In genomic region chr11:2792376-2793250, GRCh38 we compare ENCODE assay signal across 9 cellular contexts.
DNase-seq lines count a peak whose midpoint lies in the region; ATAC-seq and TF ChIP-seq lines count a peak whose summit lies in the region.
"Had no signal": no experiment of that assay in that cellular context is flagged by ENCODE, and none has a peak within 500 bp of the region (broad histone marks: within the 10 kb centered on the region; RNA-seq: fewer than 3 reads in every experiment).

No MANE protein-coding gene starts in this region.

- no peak for TF ChIP-seq EP300 in esophagus muscularis mucosa (IDR thresholded peaks at IDR 0.05)

- no peak overlapping the region for H2AFZ ChIP-seq in neural progenitor cell (replicated peaks)

- no peak for TF ChIP-seq POLR2A in esophagus muscularis mucosa (IDR thresholded peaks at IDR 0.05; ENCODE audit: low read depth)

- no peak for TF ChIP-seq CTCF in BE2C (IDR thresholded peaks at IDR 0.05; ENCODE audit: low read depth, low read length)
- no peak for TF ChIP-seq CTCF in esophagus muscularis mucosa (IDR thresholded peaks at IDR 0.05)
- TF ChIP-seq CTCF in neural progenitor cell (IDR thresholded peaks at IDR 0.05), result no peak

- H3K4me1 ChIP-seq in BE2C (no peaks in the 10 kb centered on the region), esophagus muscularis mucosa (peaks cover 24 to 31% (median 26%) of the 10 kb centered on the region in 4 donors), neural progenitor cell (peaks cover 14% of the 10 kb centered on the region)

- intact Hi-C loops in esophagus muscularis mucosa (cut with DNase I), result loop anchor here (5.0 kb wide), 1 partner anchor 90 kb away; no protein-coding TSS in a partner anchor

- no peaks in the 10 kb centered on the region for H3K79me2 ChIP-seq in neural progenitor cell (ENCODE audit: low read depth)

- H3K9me3 ChIP-seq in BE2C (no peaks in the 10 kb centered on the region), esophagus muscularis mucosa (no peaks in the 10 kb centered on the region), neural progenitor cell (ENCODE audit: low read depth) (no peaks in the 10 kb centered on the region)

- no peak overlapping the region for H3K4me3 Mint-ChIP-seq in neural progenitor cell
- H3K4me3 Mint-ChIP-seq in T-helper 2 cell treated with Interferon-gamma antibody and Interleukin-4, amounts not matched to agents 5 μg/mL and 100 μg/mL, for 36 hours, result no peak overlapping the region
- H3K4me3 Mint-ChIP-seq: neural crest cell had no signal

- peaks cover 7% of the 10 kb centered on the region for H3K27me3 Mint-ChIP-seq in neural progenitor cell (ENCODE audit: insufficient read depth, low read depth)
- H3K27me3 Mint-ChIP-seq in T-helper 2 cell treated with Interferon-gamma antibody and Interleukin-4, amounts not matched to agents 5 μg/mL and 100 μg/mL, for 36 hours (ENCODE audit: low read depth), result peaks cover 3% of the 10 kb centered on the region

- H3K36me3 ChIP-seq in BE2C (no peaks in the 10 kb centered on the region), esophagus muscularis mucosa (no peaks in the 10 kb centered on the region), neural progenitor cell (no peaks in the 10 kb centered on the region)

- WGBS in esophagus muscularis mucosa, result 92% methylated on average over 18 of the region's 28 CpGs

- H3F3A ChIP-seq in neural progenitor cell (ENCODE audit: low read depth), result no peaks in the 10 kb centered on the region

- H3K4me2 ChIP-seq in neural progenitor cell, result no peak overlapping the region

- peaks cover 2% of the 10 kb centered on the region for H3K36me3 Mint-ChIP-seq in neural progenitor cell
- no peaks in the 10 kb centered on the region for H3K36me3 Mint-ChIP-seq in T-helper 2 cell treated with Interferon-gamma antibody and Interleukin-4, amounts not matched to agents 5 μg/mL and 100 μg/mL, for 36 hours (ENCODE audit: low read depth)

- H4K20me1 ChIP-seq in neural progenitor cell (ENCODE audit: low read depth), result no peaks in the 10 kb centered on the region

- H3K9me3 Mint-ChIP-seq in neural progenitor cell, result no peaks in the 10 kb centered on the region
- no peaks in the 10 kb centered on the region for H3K9me3 Mint-ChIP-seq in T-helper 2 cell treated with Interferon-gamma antibody and Interleukin-4, amounts not matched to agents 5 μg/mL and 100 μg/mL, for 36 hours
- H3K9me3 Mint-ChIP-seq: neural crest cell had no signal

- H3K27ac Mint-ChIP-seq in neural progenitor cell, result peak overlapping the region; percentile 91
- H3K27ac Mint-ChIP-seq in T-helper 2 cell treated with Interferon-gamma antibody and Interleukin-4, amounts not matched to agents 5 μg/mL and 100 μg/mL, for 36 hours, result no peak overlapping the region

- H3K4me1 Mint-ChIP-seq in neural progenitor cell, result peaks cover 22% of the 10 kb centered on the region
- H3K4me1 Mint-ChIP-seq in T-helper 2 cell treated with Interferon-gamma antibody and Interleukin-4, amounts not matched to agents 5 μg/mL and 100 μg/mL, for 36 hours (ENCODE audit: low read depth), result no peaks in the 10 kb centered on the region

- H3K27me3 ChIP-seq in BE2C, result no peaks in the 10 kb centered on the region
- no peaks in the 10 kb centered on the region for H3K27me3 ChIP-seq in esophagus muscularis mucosa
- H3K27me3 ChIP-seq in neural progenitor cell, result peaks cover 39% of the 10 kb centered on the region

- DNase-seq in BE2C, result peak; percentile 3
- DNase-seq in SW480 (ENCODE audit: low spot score), result peak; percentile 66
- no peak for DNase-seq in esophagus muscularis mucosa (ENCODE audit: extremely low spot score)
- no peak for DNase-seq in neural progenitor cell (ENCODE audit: low spot score)
- DNase-seq in T-helper 2 cell treated with Interferon-gamma antibody and Interleukin-4, amounts not matched to agents 5 μg/mL and 100 μg/mL, for 36 hours (ENCODE audit: low spot score), result no peak
- no peak for DNase-seq in cerebellar cortex (ENCODE audit: low spot score)

- H3K9ac ChIP-seq in neural progenitor cell, result no peak overlapping the region

- H3K27ac ChIP-seq in esophagus muscularis mucosa (replicated peaks in 1 of 4) (peak overlapping the region; percentile 70 to 82 (median 74)), neural progenitor cell (no peak overlapping the region)

- ATAC-seq in HG02852 (IDR thresholded peaks at IDR 0.05; ENCODE audit: unreplicated experiment) (no peak), esophagus mucosa (no peak)

- no peak overlapping the region for H3K4me3 ChIP-seq in BE2C (ENCODE audit: low read depth, low read length)
- H3K4me3 ChIP-seq in esophagus muscularis mucosa, result peak overlapping the region in 1 of 4 donors; percentile 55
- H3K4me3 ChIP-seq in neural progenitor cell, result no peak overlapping the region

Comparison
In these comparisons a context has a peak if more than half of its experiments do, and no peak if none do; other contexts are left out.
1. DNase-seq: peak in BE2C (single experiment) and SW480 (single experiment); none in esophagus muscularis mucosa (single experiment), neural progenitor cell (single experiment), T-helper 2 cell treated with Interferon-gamma antibody and Interleukin-4, amounts not matched to agents 5 μg/mL and 100 μg/mL, for 36 hours (single experiment) and cerebellar cortex (single experiment).